ENCODE assay signal across 1 cellular context in genomic region chr9:89368978-89369377, GRCh38.
TF ChIP-seq lines count a peak whose summit lies in the region.

No MANE protein-coding gene starts in this region.

TF ChIP-seq in IMR-90, 13 proteins besides CTCF, POLR2A, EP300 and RAD21:
- TF ChIP-seq NFE2L2 (IDR thresholded peaks at IDR 0.05; ENCODE audit: low read depth, low read length), result no peak
- no peak for TF ChIP-seq BHLHE40 (IDR thresholded peaks at IDR 0.05; ENCODE audit: low read depth, low read length)
- no peak for TF ChIP-seq SMC3 (IDR thresholded peaks at IDR 0.05; ENCODE audit: low read depth, low read length)
- TF ChIP-seq, protein P1, sequence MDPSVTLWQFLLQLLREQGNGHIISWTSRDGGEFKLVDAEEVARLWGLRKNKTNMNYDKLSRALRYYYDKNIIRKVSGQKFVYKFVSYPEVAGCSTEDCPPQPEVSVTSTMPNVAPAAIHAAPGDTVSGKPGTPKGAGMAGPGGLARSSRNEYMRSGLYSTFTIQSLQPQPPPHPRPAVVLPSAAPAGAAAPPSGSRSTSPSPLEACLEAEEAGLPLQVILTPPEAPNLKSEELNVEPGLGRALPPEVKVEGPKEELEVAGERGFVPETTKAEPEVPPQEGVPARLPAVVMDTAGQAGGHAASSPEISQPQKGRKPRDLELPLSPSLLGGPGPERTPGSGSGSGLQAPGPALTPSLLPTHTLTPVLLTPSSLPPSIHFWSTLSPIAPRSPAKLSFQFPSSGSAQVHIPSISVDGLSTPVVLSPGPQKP (IDR thresholded peaks at IDR 0.05; ENCODE audit: borderline replicate concordance, low read depth, low read length), result no peak
- TF ChIP-seq MAZ (IDR thresholded peaks at IDR 0.05; ENCODE audit: borderline replicate concordance, low read depth, low read length), result no peak
- no peak for TF ChIP-seq MXI1 (IDR thresholded peaks at IDR 0.05; ENCODE audit: borderline replicate concordance, low read depth, low read length)
- TF ChIP-seq CEBPB (IDR thresholded peaks at IDR 0.05; ENCODE audit: low read depth, low read length), result no peak
- no peak for TF ChIP-seq FOS (IDR thresholded peaks at IDR 0.05; ENCODE audit: low read depth, low read length)
